In genomic region chr4:56389558-56389957, GRCh38 we compare ENCODE assay signal across 1 cellular context.
A peak's percentile ranks its signal among the peaks of the same experiment; 100 is the strongest.
TF ChIP-seq lines count a peak whose summit lies in the region.

No MANE protein-coding gene starts in this region.

TF ChIP-seq in K562, 482 proteins besides CTCF, POLR2A, EP300 and RAD21 (continued from another document):
- TF ChIP-seq GATA2 (CRISPR knock-in tag; IDR thresholded peaks at IDR 0.05): peak; percentile 64
- TF ChIP-seq CBFA2T3 (IDR thresholded peaks at IDR 0.05): peak; percentile 95
- peak; percentile 49; the same call in 1 of the 2 replicates for TF ChIP-seq JUND (IDR thresholded peaks at IDR 0.05; ENCODE audit: borderline replicate concordance, low read depth, low read length)
- no peak; the same call in 2 of the 3 replicates for TF ChIP-seq JUND (tag; IDR thresholded peaks at IDR 0.05; ENCODE audit: borderline replicate concordance, low read depth, low read length)
- peak in 1 of 3 experiments; percentile 55 for TF ChIP-seq YY1 (IDR thresholded peaks at IDR 0.05; ENCODE audit: borderline replicate concordance in 1 of 3, control insufficient read depth in 1 of 3, extremely low read depth in 1 of 3, insufficient read depth in 3 of 3, insufficient read length in 1 of 3, insufficient replicate concordance in 2 of 3, low read depth in 1 of 3, low read length in 2 of 3)
- peak; percentile 43; the same call in 1 of the 2 replicates for TF ChIP-seq NBN (IDR thresholded peaks at IDR 0.05; ENCODE audit: low read depth)
- TF ChIP-seq HDAC2 (IDR thresholded peaks at IDR 0.05): peak; percentile 76; the same call in 1 of the 2 replicates
- peak; percentile 50; the same call in 1 of the 2 replicates for TF ChIP-seq NCOA1 (IDR thresholded peaks at IDR 0.05; ENCODE audit: low read depth)
- TF ChIP-seq HNRNPL (IDR thresholded peaks at IDR 0.05; ENCODE audit: low read depth, low read length): no peak
- peak; percentile 39 for TF ChIP-seq CCNT2 (IDR thresholded peaks at IDR 0.05; ENCODE audit: borderline replicate concordance, extremely low read depth, insufficient read length, low read depth, low read length)
- peak; percentile 69; the same call in 1 of the 2 replicates for TF ChIP-seq HMBOX1 (IDR thresholded peaks at IDR 0.05)
- peak; percentile 47; the same call in 1 of the 2 replicates for TF ChIP-seq PML (IDR thresholded peaks at IDR 0.05; ENCODE audit: low read length)
- TF ChIP-seq CTCFL (IDR thresholded peaks at IDR 0.05; ENCODE audit: borderline replicate concordance, insufficient read depth, low read depth, low read length, poor library complexity, severe bottlenecking): no peak
- peak; percentile 85 to 95 for TF ChIP-seq FOXK2 (conservative IDR thresholded peaks at IDR 0.05 in 1 of 2, IDR thresholded peaks at IDR 0.05 in 1 of 2; ENCODE audit: low read depth in 2 of 2)
- TF ChIP-seq CTBP1 (IDR thresholded peaks at IDR 0.05; ENCODE audit: borderline replicate concordance): peak; percentile 85
- TF ChIP-seq RERE (CRISPR knock-in tag; IDR thresholded peaks at IDR 0.05; ENCODE audit: borderline replicate concordance): no peak
- TF ChIP-seq MCM5 (IDR thresholded peaks at IDR 0.05; ENCODE audit: low read depth): no peak
- TF ChIP-seq RCOR1 (IDR thresholded peaks at IDR 0.05; ENCODE audit: borderline replicate concordance in 1 of 2, low read depth in 2 of 2, low read length in 2 of 2): 0 out of 4 replicates have a peak, but pooled peaks of 1 of the 2 experiments have one; percentile 26
- peak; percentile 95 for TF ChIP-seq SMARCA4 (IDR thresholded peaks at IDR 0.05)
- peak; percentile 16; the same call in 1 of the 2 replicates for TF ChIP-seq SPI1 (IDR thresholded peaks at IDR 0.05; ENCODE audit: borderline replicate concordance, low read depth, low read length)
- peak; percentile 96 for TF ChIP-seq DPF2 (IDR thresholded peaks at IDR 0.05)
- peak; percentile 20 for TF ChIP-seq PRDM10 (IDR thresholded peaks at IDR 0.05; ENCODE audit: partially characterized antibody)
- peak; percentile 91 for TF ChIP-seq TEAD4 (IDR thresholded peaks at IDR 0.05; ENCODE audit: low read length)
- no peak for TF ChIP-seq TEAD4 (CRISPR knock-in tag; IDR thresholded peaks at IDR 0.05; ENCODE audit: borderline replicate concordance)
- peak; percentile 91 for TF ChIP-seq NCOR1 (IDR thresholded peaks at IDR 0.05)
- TF ChIP-seq KDM1A (IDR thresholded peaks at IDR 0.05): peak in 1 of 2 experiments; percentile 64; a peak in 1 of 4 replicates
- TF ChIP-seq TAL1 (IDR thresholded peaks at IDR 0.05): peak; percentile 93
- peak in 1 of 2 experiments; percentile 26; a peak in 1 of 4 replicates for TF ChIP-seq FOXA3 (CRISPR knock-in tag; conservative IDR thresholded peaks at IDR 0.05 in 1 of 2, IDR thresholded peaks at IDR 0.05 in 1 of 2)
- no peak for TF ChIP-seq CBX3 (IDR thresholded peaks at IDR 0.05; ENCODE audit: borderline replicate concordance in 1 of 2, low read length in 2 of 2)
- 0 out of 2 replicates have a peak, but pooled peaks have one; percentile 35 for TF ChIP-seq SP1 (CRISPR knock-in tag; IDR thresholded peaks at IDR 0.05)
- peak; percentile 86 for TF ChIP-seq MTA2 (IDR thresholded peaks at IDR 0.05; ENCODE audit: low read depth)
- peak; percentile 85 for TF ChIP-seq SOX6 (IDR thresholded peaks at IDR 0.05)
